Comparison of ENCODE assay signal across 1 cellular context in genomic region chr1:234619794-234620247, GRCh38.
TF ChIP-seq lines count a peak whose summit lies in the region.

No MANE protein-coding gene starts in this region.

TF ChIP-seq in HepG2, 621 proteins besides CTCF, POLR2A, EP300 and RAD21 (continued from another document and continues in another):
- 0 out of 2 replicates have a peak, but pooled peaks have one; percentile 47 for TF ChIP-seq THYN1 (CRISPR knock-in tag; IDR thresholded peaks at IDR 0.05; ENCODE audit: borderline replicate concordance, low read depth)
- TF ChIP-seq KDM5B (CRISPR knock-in tag; IDR thresholded peaks at IDR 0.05; ENCODE audit: borderline replicate concordance), result no peak
- no peak for TF ChIP-seq FIP1L1 (IDR thresholded peaks at IDR 0.05; ENCODE audit: borderline replicate concordance, insufficient read depth, low read depth, low read length)
- no peak for TF ChIP-seq PAWR (CRISPR knock-in tag; IDR thresholded peaks at IDR 0.05; ENCODE audit: borderline replicate concordance)
- TF ChIP-seq, protein P1, sequence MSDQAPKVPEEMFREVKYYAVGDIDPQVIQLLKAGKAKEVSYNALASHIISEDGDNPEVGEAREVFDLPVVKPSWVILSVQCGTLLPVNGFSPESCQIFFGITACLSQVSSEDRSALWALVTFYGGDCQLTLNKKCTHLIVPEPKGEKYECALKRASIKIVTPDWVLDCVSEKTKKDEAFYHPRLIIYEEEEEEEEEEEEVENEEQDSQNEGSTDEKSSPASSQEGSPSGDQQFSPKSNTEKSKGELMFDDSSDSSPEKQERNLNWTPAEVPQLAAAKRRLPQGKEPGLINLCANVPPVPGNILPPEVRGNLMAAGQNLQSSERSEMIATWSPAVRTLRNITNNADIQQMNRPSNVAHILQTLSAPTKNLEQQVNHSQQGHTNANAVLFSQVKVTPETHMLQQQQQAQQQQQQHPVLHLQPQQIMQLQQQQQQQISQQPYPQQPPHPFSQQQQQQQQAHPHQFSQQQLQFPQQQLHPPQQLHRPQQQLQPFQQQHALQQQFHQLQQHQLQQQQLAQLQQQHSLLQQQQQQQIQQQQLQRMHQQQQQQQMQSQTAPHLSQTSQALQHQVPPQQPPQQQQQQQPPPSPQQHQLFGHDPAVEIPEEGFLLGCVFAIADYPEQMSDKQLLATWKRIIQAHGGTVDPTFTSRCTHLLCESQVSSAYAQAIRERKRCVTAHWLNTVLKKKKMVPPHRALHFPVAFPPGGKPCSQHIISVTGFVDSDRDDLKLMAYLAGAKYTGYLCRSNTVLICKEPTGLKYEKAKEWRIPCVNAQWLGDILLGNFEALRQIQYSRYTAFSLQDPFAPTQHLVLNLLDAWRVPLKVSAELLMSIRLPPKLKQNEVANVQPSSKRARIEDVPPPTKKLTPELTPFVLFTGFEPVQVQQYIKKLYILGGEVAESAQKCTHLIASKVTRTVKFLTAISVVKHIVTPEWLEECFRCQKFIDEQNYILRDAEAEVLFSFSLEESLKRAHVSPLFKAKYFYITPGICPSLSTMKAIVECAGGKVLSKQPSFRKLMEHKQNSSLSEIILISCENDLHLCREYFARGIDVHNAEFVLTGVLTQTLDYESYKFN (CRISPR knock-in tag; conservative IDR thresholded peaks at IDR 0.05), result peak; percentile 87
- TF ChIP-seq ZNF557 (CRISPR knock-in tag; IDR thresholded peaks at IDR 0.05), result no peak
- TF ChIP-seq ZNF546 (CRISPR knock-in tag; conservative IDR thresholded peaks at IDR 0.05), result no peak
- TF ChIP-seq CSRNP2 (CRISPR knock-in tag; conservative IDR thresholded peaks at IDR 0.05; ENCODE audit: low read depth), result no peak
- TF ChIP-seq SP2 (CRISPR knock-in tag; IDR thresholded peaks at IDR 0.05), result no peak
- TF ChIP-seq TGIF2 (CRISPR knock-in tag; IDR thresholded peaks at IDR 0.05), result peak; percentile 43; the same call in 1 of the 2 replicates
- no peak for TF ChIP-seq SRSF4 (IDR thresholded peaks at IDR 0.05; ENCODE audit: low read depth, low read length, poor library complexity, severe bottlenecking)
- no peak for TF ChIP-seq CEBPZ (IDR thresholded peaks at IDR 0.05; ENCODE audit: low read length)
- peak; percentile 75 for TF ChIP-seq FOXA1 (IDR thresholded peaks at IDR 0.05)
- peak; percentile 88 for TF ChIP-seq FOXA1 (CRISPR knock-in tag; IDR thresholded peaks at IDR 0.05)
- no peak for TF ChIP-seq RFXAP (CRISPR knock-in tag; IDR thresholded peaks at IDR 0.05; ENCODE audit: borderline replicate concordance)
- no peak; the same call in 1 of the 2 replicates for TF ChIP-seq CREB1 (IDR thresholded peaks at IDR 0.05)
- TF ChIP-seq CREB1 (CRISPR knock-in tag; IDR thresholded peaks at IDR 0.05), result peak; percentile 77
- TF ChIP-seq CBX2 (IDR thresholded peaks at IDR 0.05; ENCODE audit: low read depth, low read length), result no peak
- no peak for TF ChIP-seq CBX2 (CRISPR knock-in tag; IDR thresholded peaks at IDR 0.05; ENCODE audit: low read depth)
- TF ChIP-seq, protein P2, sequence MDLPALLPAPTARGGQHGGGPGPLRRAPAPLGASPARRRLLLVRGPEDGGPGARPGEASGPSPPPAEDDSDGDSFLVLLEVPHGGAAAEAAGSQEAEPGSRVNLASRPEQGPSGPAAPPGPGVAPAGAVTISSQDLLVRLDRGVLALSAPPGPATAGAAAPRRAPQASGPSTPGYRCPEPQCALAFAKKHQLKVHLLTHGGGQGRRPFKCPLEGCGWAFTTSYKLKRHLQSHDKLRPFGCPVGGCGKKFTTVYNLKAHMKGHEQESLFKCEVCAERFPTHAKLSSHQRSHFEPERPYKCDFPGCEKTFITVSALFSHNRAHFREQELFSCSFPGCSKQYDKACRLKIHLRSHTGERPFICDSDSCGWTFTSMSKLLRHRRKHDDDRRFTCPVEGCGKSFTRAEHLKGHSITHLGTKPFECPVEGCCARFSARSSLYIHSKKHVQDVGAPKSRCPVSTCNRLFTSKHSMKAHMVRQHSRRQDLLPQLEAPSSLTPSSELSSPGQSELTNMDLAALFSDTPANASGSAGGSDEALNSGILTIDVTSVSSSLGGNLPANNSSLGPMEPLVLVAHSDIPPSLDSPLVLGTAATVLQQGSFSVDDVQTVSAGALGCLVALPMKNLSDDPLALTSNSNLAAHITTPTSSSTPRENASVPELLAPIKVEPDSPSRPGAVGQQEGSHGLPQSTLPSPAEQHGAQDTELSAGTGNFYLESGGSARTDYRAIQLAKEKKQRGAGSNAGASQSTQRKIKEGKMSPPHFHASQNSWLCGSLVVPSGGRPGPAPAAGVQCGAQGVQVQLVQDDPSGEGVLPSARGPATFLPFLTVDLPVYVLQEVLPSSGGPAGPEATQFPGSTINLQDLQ (CRISPR knock-in tag; IDR thresholded peaks at IDR 0.05), result no peak
- no peak; the same call in 1 of the 2 replicates for TF ChIP-seq SAFB2 (CRISPR knock-in tag; IDR thresholded peaks at IDR 0.05; ENCODE audit: borderline replicate concordance, low read depth)
- TF ChIP-seq PLRG1 (conservative IDR thresholded peaks at IDR 0.05), result no peak
- peak; percentile 54; the same call in 1 of the 2 replicates for TF ChIP-seq FOXK1 (CRISPR knock-in tag; IDR thresholded peaks at IDR 0.05; ENCODE audit: borderline replicate concordance, low read depth)
- TF ChIP-seq NONO (IDR thresholded peaks at IDR 0.05), result no peak
- TF ChIP-seq NONO (CRISPR knock-in tag; conservative IDR thresholded peaks at IDR 0.05), result no peak
- peak; percentile 19; the same call in 1 of the 2 replicates for TF ChIP-seq NR2C2 (CRISPR knock-in tag; IDR thresholded peaks at IDR 0.05; ENCODE audit: borderline replicate concordance)
- TF ChIP-seq, protein P3, sequence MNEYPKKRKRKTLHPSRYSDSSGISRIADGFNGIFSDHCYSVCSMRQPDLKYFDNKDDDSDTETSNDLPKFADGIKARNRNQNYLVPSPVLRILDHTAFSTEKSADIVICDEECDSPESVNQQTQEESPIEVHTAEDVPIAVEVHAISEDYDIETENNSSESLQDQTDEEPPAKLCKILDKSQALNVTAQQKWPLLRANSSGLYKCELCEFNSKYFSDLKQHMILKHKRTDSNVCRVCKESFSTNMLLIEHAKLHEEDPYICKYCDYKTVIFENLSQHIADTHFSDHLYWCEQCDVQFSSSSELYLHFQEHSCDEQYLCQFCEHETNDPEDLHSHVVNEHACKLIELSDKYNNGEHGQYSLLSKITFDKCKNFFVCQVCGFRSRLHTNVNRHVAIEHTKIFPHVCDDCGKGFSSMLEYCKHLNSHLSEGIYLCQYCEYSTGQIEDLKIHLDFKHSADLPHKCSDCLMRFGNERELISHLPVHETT (CRISPR knock-in tag; conservative IDR thresholded peaks at IDR 0.05), result no peak
- no peak for TF ChIP-seq CERS6 (CRISPR knock-in tag; IDR thresholded peaks at IDR 0.05)
- no peak for TF ChIP-seq ZNF577 (CRISPR knock-in tag; IDR thresholded peaks at IDR 0.05; ENCODE audit: borderline replicate concordance, low read depth)
- TF ChIP-seq ZNF724P (CRISPR knock-in tag; IDR thresholded peaks at IDR 0.05; ENCODE audit: borderline replicate concordance), result no peak
- no peak for TF ChIP-seq PBX2 (CRISPR knock-in tag; IDR thresholded peaks at IDR 0.05)
- TF ChIP-seq, protein P4, sequence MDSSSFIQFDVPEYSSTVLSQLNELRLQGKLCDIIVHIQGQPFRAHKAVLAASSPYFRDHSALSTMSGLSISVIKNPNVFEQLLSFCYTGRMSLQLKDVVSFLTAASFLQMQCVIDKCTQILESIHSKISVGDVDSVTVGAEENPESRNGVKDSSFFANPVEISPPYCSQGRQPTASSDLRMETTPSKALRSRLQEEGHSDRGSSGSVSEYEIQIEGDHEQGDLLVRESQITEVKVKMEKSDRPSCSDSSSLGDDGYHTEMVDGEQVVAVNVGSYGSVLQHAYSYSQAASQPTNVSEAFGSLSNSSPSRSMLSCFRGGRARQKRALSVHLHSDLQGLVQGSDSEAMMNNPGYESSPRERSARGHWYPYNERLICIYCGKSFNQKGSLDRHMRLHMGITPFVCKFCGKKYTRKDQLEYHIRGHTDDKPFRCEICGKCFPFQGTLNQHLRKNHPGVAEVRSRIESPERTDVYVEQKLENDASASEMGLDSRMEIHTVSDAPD (CRISPR knock-in tag; IDR thresholded peaks at IDR 0.05), result no peak
- TF ChIP-seq, protein P5, sequence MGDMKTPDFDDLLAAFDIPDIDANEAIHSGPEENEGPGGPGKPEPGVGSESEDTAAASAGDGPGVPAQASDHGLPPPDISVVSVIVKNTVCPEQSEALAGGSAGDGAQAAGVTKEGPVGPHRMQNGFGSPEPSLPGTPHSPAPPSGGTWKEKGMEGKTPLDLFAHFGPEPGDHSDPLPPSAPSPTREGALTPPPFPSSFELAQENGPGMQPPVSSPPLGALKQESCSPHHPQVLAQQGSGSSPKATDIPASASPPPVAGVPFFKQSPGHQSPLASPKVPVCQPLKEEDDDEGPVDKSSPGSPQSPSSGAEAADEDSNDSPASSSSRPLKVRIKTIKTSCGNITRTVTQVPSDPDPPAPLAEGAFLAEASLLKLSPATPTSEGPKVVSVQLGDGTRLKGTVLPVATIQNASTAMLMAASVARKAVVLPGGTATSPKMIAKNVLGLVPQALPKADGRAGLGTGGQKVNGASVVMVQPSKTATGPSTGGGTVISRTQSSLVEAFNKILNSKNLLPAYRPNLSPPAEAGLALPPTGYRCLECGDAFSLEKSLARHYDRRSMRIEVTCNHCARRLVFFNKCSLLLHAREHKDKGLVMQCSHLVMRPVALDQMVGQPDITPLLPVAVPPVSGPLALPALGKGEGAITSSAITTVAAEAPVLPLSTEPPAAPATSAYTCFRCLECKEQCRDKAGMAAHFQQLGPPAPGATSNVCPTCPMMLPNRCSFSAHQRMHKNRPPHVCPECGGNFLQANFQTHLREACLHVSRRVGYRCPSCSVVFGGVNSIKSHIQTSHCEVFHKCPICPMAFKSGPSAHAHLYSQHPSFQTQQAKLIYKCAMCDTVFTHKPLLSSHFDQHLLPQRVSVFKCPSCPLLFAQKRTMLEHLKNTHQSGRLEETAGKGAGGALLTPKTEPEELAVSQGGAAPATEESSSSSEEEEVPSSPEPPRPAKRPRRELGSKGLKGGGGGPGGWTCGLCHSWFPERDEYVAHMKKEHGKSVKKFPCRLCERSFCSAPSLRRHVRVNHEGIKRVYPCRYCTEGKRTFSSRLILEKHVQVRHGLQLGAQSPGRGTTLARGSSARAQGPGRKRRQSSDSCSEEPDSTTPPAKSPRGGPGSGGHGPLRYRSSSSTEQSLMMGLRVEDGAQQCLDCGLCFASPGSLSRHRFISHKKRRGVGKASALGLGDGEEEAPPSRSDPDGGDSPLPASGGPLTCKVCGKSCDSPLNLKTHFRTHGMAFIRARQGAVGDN (CRISPR knock-in tag; IDR thresholded peaks at IDR 0.05), result no peak
- TF ChIP-seq THAP11 (CRISPR knock-in tag; IDR thresholded peaks at IDR 0.05), result peak; percentile 56
- no peak for TF ChIP-seq RFX5 (IDR thresholded peaks at IDR 0.05; ENCODE audit: low read depth, low read length)
- no peak for TF ChIP-seq MBNL3 (CRISPR knock-in tag; conservative IDR thresholded peaks at IDR 0.05)
- TF ChIP-seq NFRKB (IDR thresholded peaks at IDR 0.05), result no peak
- peak; percentile 36; the same call in 1 of the 3 replicates for TF ChIP-seq MXI1 (IDR thresholded peaks at IDR 0.05; ENCODE audit: borderline replicate concordance, low read depth, low read length)
- no peak for TF ChIP-seq MTF1 (CRISPR knock-in tag; IDR thresholded peaks at IDR 0.05)
- TF ChIP-seq ZFP36L1 (CRISPR knock-in tag; IDR thresholded peaks at IDR 0.05), result no peak
- no peak for TF ChIP-seq ZNF776 (CRISPR knock-in tag; IDR thresholded peaks at IDR 0.05)
- TF ChIP-seq ZNF101 (CRISPR knock-in tag; IDR thresholded peaks at IDR 0.05; ENCODE audit: borderline replicate concordance, low read depth), result no peak
- no peak for TF ChIP-seq ATAD3A (CRISPR knock-in tag; IDR thresholded peaks at IDR 0.05)
- no peak for TF ChIP-seq ZBTB7A (CRISPR knock-in tag; IDR thresholded peaks at IDR 0.05)
